In the genomic region with DNA sequence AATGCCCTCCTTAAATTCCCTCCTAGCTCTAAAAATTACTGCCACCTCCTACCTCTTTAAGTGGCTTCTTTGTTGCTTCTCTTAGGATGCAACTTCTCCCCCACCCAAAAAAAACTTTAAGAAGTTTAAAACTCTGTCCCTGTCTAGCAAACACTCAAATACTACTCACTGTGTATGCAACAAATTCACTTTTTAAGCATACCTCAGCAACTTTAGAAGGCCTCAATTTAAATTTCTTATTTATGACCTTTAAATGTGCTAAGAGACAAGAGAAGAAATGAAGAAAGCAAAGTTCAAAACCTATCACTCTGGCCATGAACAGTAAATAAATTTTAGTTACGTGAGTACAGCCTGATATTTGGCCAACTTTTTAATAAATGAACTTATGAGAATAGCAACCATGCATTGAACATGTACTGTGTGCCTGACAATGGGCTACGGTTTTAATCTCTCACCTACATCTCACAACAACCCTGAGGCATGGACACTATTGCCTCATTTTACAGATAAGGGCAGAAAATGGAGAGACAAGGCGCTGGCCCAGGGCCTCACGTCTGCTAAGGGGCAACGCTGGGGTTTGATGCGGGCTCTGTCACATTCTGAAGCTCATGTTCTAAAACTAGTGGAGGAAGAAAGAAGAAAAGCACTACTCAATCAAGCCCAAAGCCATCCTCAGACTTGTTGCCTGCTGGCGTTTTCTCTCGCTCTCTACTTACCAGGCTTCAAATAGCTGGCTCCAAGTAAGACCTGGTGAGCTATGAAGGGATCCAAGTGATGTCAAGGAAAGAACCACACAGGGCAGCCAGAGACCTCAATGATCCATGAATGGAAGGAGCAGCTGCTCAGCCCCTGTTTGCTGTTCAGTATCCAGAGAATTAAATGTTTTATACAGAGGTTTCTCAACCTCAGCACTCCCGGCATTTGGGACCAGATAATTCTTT, we compare ENCODE assay signal across 15 cellular contexts.
DNase-seq lines count a peak whose midpoint lies in the region; ATAC-seq, FAIRE-seq and TF ChIP-seq lines count a peak whose summit lies in the region.
"Had no signal": no experiment of that assay in that cellular context is flagged by ENCODE, and none has a peak within 500 bp of the region (broad histone marks: within the 10 kb centered on the region; RNA-seq: fewer than 3 reads in every experiment).

No MANE protein-coding gene starts in this region.

- POLR2A ChIA-PET in HepG2 (lab: Yijun Ruan, JAX) = no interaction called here

- H3K9me2 ChIP-seq in MM.1S (replicated peaks; ENCODE audit: insufficient read depth, low read length) = no peaks in the 10 kb centered on the region

- no peak for TF ChIP-seq CTCF in GM12865 (IDR thresholded peaks at IDR 0.05; ENCODE audit: insufficient read depth, low read depth, low read length, missing control alignments)
- TF ChIP-seq CTCF in MM.1S (IDR thresholded peaks at IDR 0.05; ENCODE audit: low read length) = no peak
- TF ChIP-seq CTCF in HepG2 (CRISPR knock-in tag; IDR thresholded peaks at IDR 0.05) = no peak

- no peak for TF ChIP-seq EP300 in HepG2 (IDR thresholded peaks at IDR 0.05; ENCODE audit: low read depth in 2 of 2, low read length in 2 of 2)
- TF ChIP-seq EP300 in HepG2 (CRISPR knock-in tag; IDR thresholded peaks at IDR 0.05; ENCODE audit: borderline replicate concordance) = no peak

- H3K4me3 ChIP-seq in GM12865 (ENCODE audit: low read depth, low read length) (peak overlapping the region; percentile 45; the same call in 1 of the 2 replicates), MM.1S (ENCODE audit: low read length) (peak overlapping the region; percentile 58), HepG2 (replicated peaks in 1 of 3; ENCODE audit: insufficient read depth in 1 of 3, low read depth in 2 of 3, low read length in 3 of 3) (no peak overlapping the region)

- no peak for TF ChIP-seq RAD21 in HepG2 (CRISPR knock-in tag; IDR thresholded peaks at IDR 0.05)

- H3K79me2 ChIP-seq in MM.1S (ENCODE audit: low read length) = peaks cover 21% of the 10 kb centered on the region
- no peaks in the 10 kb centered on the region for H3K79me2 ChIP-seq in HepG2 (ENCODE audit: insufficient read depth, low read length)

- no peaks in the 10 kb centered on the region for H3K9me3 ChIP-seq in MM.1S (replicated peaks; ENCODE audit: insufficient read depth, low read length)
- no peaks in the 10 kb centered on the region for H3K9me3 ChIP-seq in HepG2 (ENCODE audit: low read length)
- H3K9me3 ChIP-seq: BE2C had no signal

- BruUV-seq in HepG2 (replicated peaks; lab: Mats Ljungman, UMichigan) = no TSS peak

- WGBS in HepG2 (ENCODE audit: low lambda C conversion rate) = 27% methylated on average over 9 of the region's 9 CpGs

- no peaks in the 10 kb centered on the region for H3K36me3 ChIP-seq in MM.1S (replicated peaks; ENCODE audit: insufficient read depth, low read length)
- no peaks in the 10 kb centered on the region for H3K36me3 ChIP-seq in HepG2 (replicated peaks in 1 of 2; ENCODE audit: control insufficient read depth in 1 of 2, insufficient read depth in 2 of 2, low read length in 2 of 2)
- H3K36me3 ChIP-seq: BE2C had no signal

- H4K20me1 ChIP-seq in MM.1S (ENCODE audit: insufficient read depth, low read length) (no peaks in the 10 kb centered on the region), HepG2 (ENCODE audit: insufficient read depth, low read length) (no peaks in the 10 kb centered on the region)

- H3K27ac ChIP-seq in MM.1S (ENCODE audit: low read length) (peak overlapping the region; percentile 71; the same call in 1 of the 2 replicates), HepG2 (ENCODE audit: extremely low read length, insufficient read depth, low read length) (no peak overlapping the region)

- H3K9ac ChIP-seq in MM.1S (ENCODE audit: low read length) (peak overlapping the region; percentile 40; the same call in 1 of the 2 replicates), HepG2 (ENCODE audit: insufficient read depth, low read depth, low read length) (no peak overlapping the region)

- TF ChIP-seq POLR2A in HepG2 (IDR thresholded peaks at IDR 0.05; ENCODE audit: insufficient read depth in 1 of 2, low read depth in 2 of 2, low read length in 2 of 2) (no peak), erythroblast (IDR thresholded peaks at IDR 0.05; ENCODE audit: low read length) (no peak)

- H3K27me3 ChIP-seq in MM.1S (replicated peaks; ENCODE audit: insufficient read depth, low read length) (no peaks in the 10 kb centered on the region), HepG2 (ENCODE audit: control insufficient read depth in 1 of 2, insufficient read depth in 2 of 2, low read length in 2 of 2) (peaks cover 0 to 24% of the 10 kb centered on the region in 2 experiments; a peak in 2 of 5 replicates)
- H3K27me3 ChIP-seq: BE2C had no signal

- H2AFZ ChIP-seq in MM.1S (ENCODE audit: low read length) = peak overlapping the region; percentile 37; the same call in 1 of the 2 replicates
- H2AFZ ChIP-seq in HepG2 (ENCODE audit: low read length) = no peak overlapping the region

- peak; percentile 50 for ATAC-seq in HepG2
- ATAC-seq in HG03175 (IDR thresholded peaks at IDR 0.05; ENCODE audit: unreplicated experiment) = no peak

- no peak for FAIRE-seq in HepG2 (lab: Jason Lieb, UNC)

- CTCF ChIA-PET in HepG2 (lab: Yijun Ruan, JAX; ENCODE audit: low intra/inter-chr PET ratio, low total read pairs) = interaction anchor here (0.9 to 2.2 kb wide), 2 partner anchors 100 to 103 kb away, joined by 3 to 12 read pairs; a partner anchor contains a TSS

- in situ Hi-C loops in HepG2 (cut with HindIII; ENCODE audit: extremely low pct_ligation_motif_present, low pct_unique_long_range_greater_than_20kb) = no loop called here

- H3F3A ChIP-seq in MM.1S (ENCODE audit: insufficient read depth, low read length) = peaks cover 16% of the 10 kb centered on the region

- H3K4me1 ChIP-seq in MM.1S (ENCODE audit: low read length) (peaks cover 21% of the 10 kb centered on the region), HepG2 (ENCODE audit: insufficient read depth, low read length) (peaks cover 13% of the 10 kb centered on the region)
- H3K4me1 ChIP-seq: BE2C had no signal

- intact Hi-C loops in HepG2 (cut with micrococcal nuclease; ENCODE audit: unreplicated experiment) = loop anchor here (1.0 to 5.0 kb wide), 3 partner anchors 44 to 104 kb away; a partner anchor contains a TSS

- H3K4me2 ChIP-seq in MM.1S (ENCODE audit: low read depth, low read length) (peak overlapping the region; percentile 72), HepG2 (ENCODE audit: low read depth, low read length) (no peak overlapping the region)

- DNase-seq in GM12865 (ENCODE audit: low read depth) = no peak
- DNase-seq in MM.1S = peak; percentile 18
- no peak for DNase-seq in HepG2 (ENCODE audit: low spot score)
- no peak for DNase-seq in erythroblast (lab: John Stamatoyannopoulos, UW)
- DNase-seq in GM19240 (ENCODE audit: insufficient read length, low spot score) = no peak
- DNase-seq in activated T-cell treated with anti-CD3 and anti-CD28 coated beads, Interleukin-2, amount 50 U/mL, for 48 hours = no peak
- DNase-seq: GDM1, Kasumi-1, NCI-H1105, NCI-H1694 treated with DMSO at 0.1 percent for 48 hours, NCI-H345, OCI-M1, SIG-M5 had no signal

TF ChIP-seq in HepG2, 621 proteins besides CTCF, POLR2A, EP300 and RAD21:
- TF ChIP-seq ZSCAN12 (CRISPR knock-in tag; IDR thresholded peaks at IDR 0.05) = no peak
- TF ChIP-seq ZNF883 (CRISPR knock-in tag; IDR thresholded peaks at IDR 0.05; ENCODE audit: not compliant biosample characterization) = no peak
- TF ChIP-seq MAFF (IDR thresholded peaks at IDR 0.05; ENCODE audit: low read depth, low read length) = peak; percentile 54; the same call in 1 of the 2 replicates
- TF ChIP-seq, protein P1, sequence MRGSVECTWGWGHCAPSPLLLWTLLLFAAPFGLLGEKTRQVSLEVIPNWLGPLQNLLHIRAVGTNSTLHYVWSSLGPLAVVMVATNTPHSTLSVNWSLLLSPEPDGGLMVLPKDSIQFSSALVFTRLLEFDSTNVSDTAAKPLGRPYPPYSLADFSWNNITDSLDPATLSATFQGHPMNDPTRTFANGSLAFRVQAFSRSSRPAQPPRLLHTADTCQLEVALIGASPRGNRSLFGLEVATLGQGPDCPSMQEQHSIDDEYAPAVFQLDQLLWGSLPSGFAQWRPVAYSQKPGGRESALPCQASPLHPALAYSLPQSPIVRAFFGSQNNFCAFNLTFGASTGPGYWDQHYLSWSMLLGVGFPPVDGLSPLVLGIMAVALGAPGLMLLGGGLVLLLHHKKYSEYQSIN (CRISPR knock-in tag; IDR thresholded peaks at IDR 0.05; ENCODE audit: borderline replicate concordance) = no peak
- TF ChIP-seq MAFK (conservative IDR thresholded peaks at IDR 0.05 in 1 of 2, IDR thresholded peaks at IDR 0.05 in 1 of 2; ENCODE audit: low read length in 2 of 2) = peak; percentile 46 to 72; a peak in 2 of 4 replicates

Comparison
In these comparisons a context has a peak if more than half of its experiments do, and no peak if none do; other contexts are left out.
1. H3K4me3 ChIP-seq: peak in GM12865 (single experiment) and MM.1S (single experiment); none in HepG2 (0 of 3).